ENCODE assay signal across 10 cellular contexts in the genomic region with DNA sequence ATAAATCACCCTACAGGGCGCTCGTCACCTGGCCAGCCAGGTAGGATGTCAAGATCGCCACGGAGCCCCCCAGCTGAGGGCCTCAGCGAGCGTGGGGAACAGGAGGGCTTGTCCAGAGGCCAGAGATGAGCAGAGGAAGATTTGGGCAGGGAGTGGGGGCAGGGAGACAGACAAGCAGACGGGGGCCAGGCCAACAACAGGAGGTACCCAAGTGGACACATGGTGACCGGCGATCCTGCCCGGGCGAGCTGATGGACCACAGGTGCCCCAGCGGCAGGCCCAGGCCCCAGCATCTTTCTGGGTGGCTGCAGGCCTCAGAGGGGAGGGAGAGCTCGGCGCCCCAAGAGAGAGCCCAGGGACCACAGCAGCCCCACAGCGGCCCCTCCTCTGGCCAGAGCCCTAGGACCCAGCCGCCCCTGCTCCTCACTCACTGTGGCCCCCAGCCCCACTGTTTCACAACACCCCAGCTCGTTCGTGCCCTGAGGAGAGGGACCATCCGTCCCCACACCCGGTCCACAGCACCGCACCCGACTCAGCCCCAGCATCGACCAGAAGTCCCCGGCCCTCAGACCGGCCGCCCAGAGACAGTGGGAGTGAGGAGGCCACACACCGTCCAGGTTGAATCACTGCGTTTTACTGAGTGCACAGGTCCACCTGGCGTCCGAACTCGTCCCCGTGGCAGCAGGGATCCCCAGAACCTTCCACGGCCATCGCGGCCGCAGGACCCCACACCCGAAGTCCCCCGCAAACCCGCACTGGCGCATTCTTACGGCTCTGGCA. TPM values are rescaled to one million over a fixed set of nuclear protein-coding genes. Genes with fewer than 3 reads are reported as not detected.
"Had no signal": no experiment of that assay in that cellular context is flagged by ENCODE, and none has a peak within 500 bp of the region (broad histone marks: within the 10 kb centered on the region; RNA-seq: fewer than 3 reads in every experiment).

No MANE protein-coding gene starts in this region.

- ATAC-seq: HCT116, K562 had no signal

- DNase-seq: GM23248, GOT3, H7, IMR-90 had no signal

- H3K9ac ChIP-seq: GM23248 had no signal

- H3K27ac ChIP-seq: GM23248, HL-60 had no signal

- H3K4me1 ChIP-seq: HAP-1 had no signal

- FAIRE-seq: K562 had no signal

- H3K36me3 ChIP-seq: HAP-1 had no signal

- H2AFZ ChIP-seq: GM23248 had no signal

- H3K4me3 ChIP-seq: GM23248, HAP-1, K562 had no signal

- H3K9me3 ChIP-seq: HAP-1 had no signal

RNA-seq across cellular contexts. Expression of a gene that starts 38.6 kb away (rescaled TPM):
- total RNA-seq: GM23248, H4, HT1080, IMR-90, K562 had no signal
- polyA plus RNA-seq: GM23248, IMR-90, K562 had no signal
